22 cellular contexts compared by ENCODE assay signal in genomic region chr11:65398362-65398910, GRCh38. TPM values are rescaled to one million over a fixed set of nuclear protein-coding genes. Genes with fewer than 3 reads are reported as not detected.
DNase-seq lines count a peak whose midpoint lies in the region; ATAC-seq and TF ChIP-seq lines count a peak whose summit lies in the region.
"Had no signal": no experiment of that assay in that cellular context is flagged by ENCODE, and none has a peak within 500 bp of the region (broad histone marks: within the 10 kb centered on the region; RNA-seq: fewer than 3 reads in every experiment).

No MANE protein-coding gene starts in this region.

- H3K4me2 ChIP-seq in osteoblast (ENCODE audit: insufficient read depth, low read length) = no peak overlapping the region
- H3K4me2 ChIP-seq: BLaER1, GM23338, KMS-11 had no signal

- DNase-seq in G401 (ENCODE audit: low spot score) (peak; percentile 37), NCI-H524 treated with DMSO at 0.1 percent for 48 hours (lab: John Stamatoyannopoulos, UW) (peak; percentile 33), choroid plexus epithelial cell (ENCODE audit: low read depth) (no peak), osteoblast (ENCODE audit: insufficient read length, low spot score, missing footprints) (peak; percentile 68), right lobe of liver (no peak)
- no peak for DNase-seq in activated CD8-positive, alpha-beta memory T cell treated with anti-CD3 and anti-CD28 coated beads, Interleukin-2, amount 50 U/mL, for 48 hours
- no peak for DNase-seq in stimulated activated CD4-positive, alpha-beta T cell treated with anti-CD3 and anti-CD28 coated beads, Interleukin-15, amount 100 ng/mL, for 24 hours
- DNase-seq: Calu3, DMS53, EL, NCI-H1048, NCI-H1436, NCI-H1930, NCI-H2171 treated with DMSO at 0.1 percent for 48 hours, NCI-H446, Peyer's patch had no signal

- H3K4me1 ChIP-seq in osteoblast (ENCODE audit: insufficient read depth, low read length) (no peaks in the 10 kb centered on the region), right lobe of liver (peaks cover 0 to 12% (median 0%) of the 10 kb centered on the region in 4 donors)

- in situ Hi-C loops in G401 (cut with HindIII; ENCODE audit: low sequenced_read_pairs) = no loop called here

- H3K9me3 ChIP-seq in osteoblast (ENCODE audit: low read depth, low read length) = no peaks in the 10 kb centered on the region
- H3K9me3 ChIP-seq in right lobe of liver = no peaks in the 10 kb centered on the region
- H3K9me3 ChIP-seq: BLaER1, Peyer's patch had no signal

- peaks cover under 1% of the 10 kb centered on the region for H4K20me1 ChIP-seq in osteoblast (ENCODE audit: insufficient read depth, low read length)

- TF ChIP-seq CTCF in choroid plexus epithelial cell (conservative IDR thresholded peaks at IDR 0.05; ENCODE audit: low read depth, low read length) (peak; percentile 16), osteoblast (IDR thresholded peaks at IDR 0.05; ENCODE audit: extremely low read depth, low read depth, low read length) (no peak), right lobe of liver (IDR thresholded peaks at IDR 0.05) (no peak)

- no peak for ATAC-seq in right lobe of liver
- ATAC-seq in HG02852 (IDR thresholded peaks at IDR 0.05; ENCODE audit: unreplicated experiment) = no peak
- ATAC-seq: GM23338, HCT116, Right ventricle myocardium inferior had no signal

- H3K4me3 ChIP-seq in choroid plexus epithelial cell (ENCODE audit: low read depth, low read length) (no peak overlapping the region), osteoblast (ENCODE audit: insufficient read depth, low read length) (no peak overlapping the region), right lobe of liver (no peak overlapping the region)
- H3K4me3 ChIP-seq: BLaER1, GM23338, Peyer's patch had no signal

- H3K79me2 ChIP-seq in osteoblast (ENCODE audit: insufficient read depth, low read length) = peaks cover 18% of the 10 kb centered on the region

- H3K27ac ChIP-seq in osteoblast (ENCODE audit: low read depth, low read length) (no peak overlapping the region), right lobe of liver (no peak overlapping the region)
- H3K27ac ChIP-seq: BLaER1, KMS-11, Peyer's patch had no signal

- intact Hi-C loops in right lobe of liver (cut with DNase I) = no loop called here

- WGBS in right lobe of liver (ENCODE audit: insufficient coverage, low coverage, low lambda C conversion rate, missing lambda C conversion rate) = 83% methylated on average over 6 of the region's 16 CpGs

- H3K36me3 ChIP-seq in osteoblast (ENCODE audit: insufficient read depth, low read length) (peaks cover 64% of the 10 kb centered on the region), right lobe of liver (peaks cover 0 to 14% (median 6%) of the 10 kb centered on the region in 4 donors)

- H3K27me3 ChIP-seq in osteoblast (ENCODE audit: insufficient read depth, low read length) (no peaks in the 10 kb centered on the region), right lobe of liver (no peaks in the 10 kb centered on the region)
- H3K27me3 ChIP-seq: BLaER1, Peyer's patch had no signal

- no peak for TF ChIP-seq POLR2A in right lobe of liver (IDR thresholded peaks at IDR 0.05)

- no peak overlapping the region for H2AFZ ChIP-seq in osteoblast (ENCODE audit: low read length)
- H2AFZ ChIP-seq: GM23338 had no signal

RNA-seq across cellular contexts. Expression of gene FRMD8, which starts 12.0 kb away (rescaled TPM):
- total RNA-seq in G401 (2014; rRNA removed; shearing (Covaris generic)) = 31.1 and 40.1 TPM in 2 replicates
- 62.2 and 78.2 TPM in 2 replicates for total RNA-seq in osteoblast
- total RNA-seq in right lobe of liver = 10 to 100 TPM in 4 of 6 experiments, 1 to 10 TPM in 2; 7.7 to 17.1 (median 14.3) TPM

RNA-seq across cellular contexts. Expression of gene SLC25A45, which starts 16.0 kb away (rescaled TPM):
- total RNA-seq in G401 (2014; rRNA removed; shearing (Covaris generic)) = 1.1 TPM in 1 of 2 replicates, not detected in the other
- total RNA-seq in osteoblast (4.1 and 4.3 TPM in 2 replicates), right lobe of liver (10 to 100 TPM in 4 of 6 experiments, 1 to 10 TPM in 2; 7.5 to 17.5 (median 12.1) TPM)

RNA-seq across cellular contexts. Expression of gene NEAT1, which starts 24.2 kb away (rescaled TPM):
- 4.4 and 12.4 TPM in 2 replicates for total RNA-seq in G401 (2014; rRNA removed; shearing (Covaris generic))
- total RNA-seq in osteoblast = 818 and 1,122 TPM in 2 replicates
- total RNA-seq in right lobe of liver = 1,000 to 10,000 TPM in 2 of 6 experiments, 100 to 1,000 TPM in 4; 202 to 1,225 (median 767) TPM

RNA-seq across cellular contexts. Expression of gene TIGD3, which starts 43.9 kb away (rescaled TPM):
- 0.12 and 1.9 TPM in 2 replicates for total RNA-seq in G401 (2014; rRNA removed; shearing (Covaris generic))
- total RNA-seq in osteoblast (not detected in 2 replicates), right lobe of liver (under 1 TPM in 3 of 6 experiments, not detected in 3; 0.10 to 0.28 (median 0.20) TPM)

Comparison
In these comparisons a context has a peak if more than half of its experiments do, and no peak if none do; other contexts are left out.
1. DNase-seq: peak in G401 (single experiment), NCI-H524 treated with DMSO at 0.1 percent for 48 hours (single experiment) and osteoblast (single experiment); none in choroid plexus epithelial cell (single experiment), right lobe of liver (0 of 3), activated CD8-positive, alpha-beta memory T cell treated with anti-CD3 and anti-CD28 coated beads, Interleukin-2, amount 50 U/mL, for 48 hours (single experiment) and stimulated activated CD4-positive, alpha-beta T cell treated with anti-CD3 and anti-CD28 coated beads, Interleukin-15, amount 100 ng/mL, for 24 hours (single experiment).
2. RNA of gene NEAT1, which starts 24.2 kb away (total RNA-seq): 202 to 1,225 TPM in right lobe of liver and 818 to 1,122 TPM in osteoblast; 4.4 to 12.4 TPM in G401; every median in the first group is over 10 times any median in the second.